Comparison of ENCODE assay signal across 8 cellular contexts in the genomic region with DNA sequence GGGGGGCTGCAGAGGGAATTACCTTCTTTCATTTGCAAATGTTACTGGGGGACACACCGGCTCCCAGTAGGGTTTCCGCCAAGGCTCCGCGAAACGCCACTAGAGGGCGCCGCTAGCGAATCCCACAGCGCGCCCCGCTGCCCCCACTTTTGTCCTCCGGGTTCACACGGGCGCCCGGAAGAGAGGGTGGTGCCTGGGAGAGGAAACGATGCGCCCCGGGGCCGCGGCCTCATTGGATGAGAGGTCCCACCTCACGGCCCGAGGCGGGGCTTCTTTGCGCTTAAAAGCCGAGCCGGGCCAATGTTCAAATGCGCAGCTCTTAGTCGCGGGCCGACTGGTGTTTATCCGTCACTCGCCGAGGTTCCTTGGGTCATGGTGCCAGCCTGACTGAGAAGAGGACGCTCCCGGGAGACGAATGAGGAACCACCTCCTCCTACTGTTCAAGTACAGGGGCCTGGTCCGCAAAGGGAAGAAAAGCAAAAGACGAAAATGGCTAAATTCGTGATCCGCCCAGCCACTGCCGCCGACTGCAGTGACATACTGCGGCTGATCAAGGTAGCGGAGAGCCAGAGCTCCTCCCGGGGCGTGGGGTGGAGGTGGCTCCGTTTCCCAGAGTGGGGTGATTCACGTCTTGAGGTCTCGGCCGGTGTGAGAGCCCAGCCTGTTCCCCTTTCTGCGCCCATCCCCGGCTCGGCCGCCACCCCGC. TPM values are rescaled to one million over a fixed set of nuclear protein-coding genes. Genes with fewer than 3 reads are reported as not detected.
DNase-seq lines count a peak whose midpoint lies in the region; ATAC-seq and TF ChIP-seq lines count a peak whose summit lies in the region.

Gene SAT1, plus strand, starts transcription at position 311 of the 706 bp plus-strand sequence. Its CDS starts 179 bp downstream, at position 490.

- peak within 1 kb of the TSS; percentile 91 for H3K4me2 ChIP-seq in OCI-LY3 (ENCODE audit: low read length)

- H2AFZ ChIP-seq in OCI-LY3 (ENCODE audit: low read depth, low read length) = peak within 1 kb of the TSS; percentile 85

- H3K79me2 ChIP-seq in OCI-LY3 (ENCODE audit: low read length) = peaks cover 10% of the 10 kb centered on the region

- H3K27me3 Mint-ChIP-seq in endothelial cell (ENCODE audit: unreplicated experiment) = no peaks in the 10 kb centered on the region

- H3K27ac Mint-ChIP-seq in endothelial cell (ENCODE audit: unreplicated experiment) = peak within 1 kb of the TSS; percentile 82

- peak; percentile 90 for DNase-seq in DMS114 treated with DMSO at 0.1 percent for 48 hours (lab: John Stamatoyannopoulos, UW; ENCODE audit: unreplicated experiment)
- peak; percentile 67 for DNase-seq in HuH-7.5 (ENCODE audit: low spot score)
- DNase-seq in activated CD8-positive, alpha-beta memory T cell treated with anti-CD3 and anti-CD28 coated beads, Interleukin-2, amount 50 U/mL, for 48 hours = peak; percentile 94
- peak; percentile 91 for DNase-seq in endothelial cell (ENCODE audit: low spot score)
- peak; percentile 95 for DNase-seq in midbrain (lab: John Stamatoyannopoulos, UW)
- DNase-seq in stimulated activated CD8-positive, alpha-beta memory T cell treated with anti-CD3 and anti-CD28 coated beads, Interleukin-2, amount 100 ng/mL, for 48 hours (ENCODE audit: low read depth in 2 of 2) = peak; percentile 86 to 88

- H3K9me3 Mint-ChIP-seq in endothelial cell (ENCODE audit: unreplicated experiment) = no peaks in the 10 kb centered on the region

- no peaks in the 10 kb centered on the region for H3K27me3 ChIP-seq in OCI-LY3 (ENCODE audit: low read depth, low read length)

- no peaks in the 10 kb centered on the region for H3K9me3 ChIP-seq in OCI-LY3 (ENCODE audit: insufficient read depth, low read length)

- peak; percentile 84 for ATAC-seq in GM21526 (IDR thresholded peaks at IDR 0.05; ENCODE audit: low FRiP score, unreplicated experiment)

- H4K20me1 ChIP-seq in OCI-LY3 (ENCODE audit: insufficient read depth, low read length) = peaks cover 6% of the 10 kb centered on the region

- TF ChIP-seq CTCF in OCI-LY3 (IDR thresholded peaks at IDR 0.05; ENCODE audit: low read depth, low read length) = peak; percentile 71
- peak; percentile 74 for TF ChIP-seq CTCF in endothelial cell (IDR thresholded peaks at IDR 0.05; ENCODE audit: unreplicated experiment)

- H3K4me3 Mint-ChIP-seq in endothelial cell (ENCODE audit: unreplicated experiment) = peak within 1 kb of the TSS; percentile 97

- peak within 1 kb of the TSS; percentile 90 for H3K9ac ChIP-seq in OCI-LY3 (ENCODE audit: low read length)

- peak within 1 kb of the TSS; percentile 100 for H3K27ac ChIP-seq in OCI-LY3 (ENCODE audit: low read length)

- H3K4me3 ChIP-seq in OCI-LY3 (ENCODE audit: low read length) = peak within 1 kb of the TSS; percentile 94

- H3K36me3 Mint-ChIP-seq in endothelial cell (ENCODE audit: low read depth, unreplicated experiment) = peaks cover 24% of the 10 kb centered on the region

- peaks cover 20% of the 10 kb centered on the region for H3K36me3 ChIP-seq in OCI-LY3 (replicated peaks; ENCODE audit: low read depth, low read length)

- peaks cover 34% of the 10 kb centered on the region for H3K4me1 ChIP-seq in OCI-LY3 (ENCODE audit: low read length)

- peaks cover 20% of the 10 kb centered on the region for H3K4me1 Mint-ChIP-seq in endothelial cell (ENCODE audit: unreplicated experiment)

RNA-seq across cellular contexts. Expression of gene SAT1, which starts in this region (rescaled TPM):
- total RNA-seq in endothelial cell (ENCODE audit: unreplicated experiment) = 479 TPM

Comparison
In these comparisons a context has a peak if more than half of its experiments do, and no peak if none do; other contexts are left out.
1. Peak in every context shown above with its lines: DNase-seq, ATAC-seq, H3K4me3 ChIP-seq and H3K27ac ChIP-seq.